ENCODE assay signal across 23 cellular contexts in genomic region chr10:70247360-70247759, GRCh38. TPM values are rescaled to one million over a fixed set of nuclear protein-coding genes. Genes with fewer than 3 reads are reported as not detected.
"Had no signal": no experiment of that assay in that cellular context is flagged by ENCODE, and none has a peak within 500 bp of the region (broad histone marks: within the 10 kb centered on the region; RNA-seq: fewer than 3 reads in every experiment).

No MANE protein-coding gene starts in this region.

- FAIRE-seq: colon had no signal

- H3K27ac ChIP-seq: ascending aorta, brain microvascular endothelial cell, epithelial cell of prostate, heart right ventricle, sigmoid colon, thoracic aorta had no signal

- ATAC-seq: activated naive CD4-positive, alpha-beta T cell treated with anti-CD3 and anti-CD28 coated beads, Interleukin-2, amount 50 U/mL, for 72 hours; activated T-helper 17 cell treated with anti-CD3 and anti-CD28 coated beads, Interleukin-2, amount 50 U/mL, for 72 hours; heart right ventricle; left cardiac atrium; naive thymus-derived CD4-positive, alpha-beta T cell; stimulated activated memory B cell treated with anti-CD40 and anti-IgM and Interleukin-4, amounts not matched to agents 10 μg/mL and 1 μg/mL and 100 μg/mL, for 72 hours had no signal

- DNase-seq: activated CD4-positive, alpha-beta T cell treated with anti-CD3 and anti-CD28 coated beads for 1 hour; activated CD8-positive, alpha-beta memory T cell treated with anti-CD3 and anti-CD28 coated beads, Interleukin-2, amount 50 U/mL, for 4 hours; activated T-cell treated with anti-CD3 and anti-CD28 coated beads, Interleukin-2, amount 50 U/mL, for 24 hours; brain microvascular endothelial cell; central memory CD4-positive, alpha-beta T cell; heart right ventricle; islet precursor cell; left cardiac atrium; mesendoderm; naive thymus-derived CD4-positive, alpha-beta T cell; occipital lobe; sigmoid colon; stimulated activated CD4-positive, alpha-beta T cell treated with anti-CD3 and anti-CD28 coated beads, Interleukin-15, amount 100 ng/mL, for 24 hours; T-helper 1 cell had no signal

RNA-seq across cellular contexts. Expression of gene NPFFR1, which starts 36.4 kb away (rescaled TPM):
- total RNA-seq: activated naive CD4-positive, alpha-beta T cell treated with anti-CD3 and anti-CD28 coated beads, Interleukin-2, amount 50 U/mL, for 72 hours; activated T-helper 17 cell treated with anti-CD3 and anti-CD28 coated beads, Interleukin-2, amount 50 U/mL, for 72 hours; ascending aorta; fibroblast of villous mesenchyme; neural crest cell had no signal
